1 cellular context compared by ENCODE assay signal in the genomic region with DNA sequence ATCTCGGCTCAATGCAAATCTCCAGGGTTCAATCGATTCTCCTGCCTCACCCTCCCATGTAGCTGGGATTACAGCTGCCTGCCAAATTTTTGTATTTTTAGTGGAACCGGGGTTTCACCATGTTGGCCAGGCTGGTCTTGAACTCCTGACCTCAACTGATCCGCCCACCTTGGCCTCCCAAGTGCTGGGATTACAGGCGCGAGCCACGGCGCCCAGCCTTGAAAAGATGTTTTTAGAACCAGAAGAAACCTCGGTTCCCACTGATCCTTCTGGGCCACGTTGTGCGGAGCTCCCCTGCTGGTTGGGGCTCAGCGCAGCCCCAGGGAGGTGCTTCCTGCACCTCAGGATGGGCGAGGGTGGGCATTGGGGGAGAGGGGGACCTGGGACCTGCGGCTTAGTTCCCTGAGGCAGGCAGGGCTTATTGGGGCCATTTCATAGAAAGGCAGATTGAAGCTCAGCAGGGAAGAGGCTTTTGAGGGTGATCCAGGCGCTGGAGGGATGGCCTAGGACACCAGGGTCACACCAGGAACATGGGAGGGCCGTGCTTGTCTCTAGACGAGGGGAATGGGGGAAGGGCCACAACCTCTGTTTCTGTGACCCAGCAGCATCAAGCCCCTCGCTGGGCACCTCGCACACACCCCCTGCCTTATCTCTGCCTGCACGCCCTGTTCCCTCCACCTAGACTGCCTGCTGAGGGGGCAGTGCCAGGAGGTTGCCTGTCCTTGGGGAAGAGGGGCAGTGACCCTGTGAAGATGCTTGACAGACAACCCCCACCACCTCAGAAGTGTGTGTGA.
TF ChIP-seq lines count a peak whose summit lies in the region.

No MANE protein-coding gene starts in this region.

TF ChIP-seq in H1, 55 proteins besides CTCF, POLR2A, EP300 and RAD21:
- TF ChIP-seq JUN (IDR thresholded peaks at IDR 0.05; ENCODE audit: low read depth, low read length), result no peak
- peak; percentile 64 for TF ChIP-seq POLR2AphosphoS5 (IDR thresholded peaks at IDR 0.05; ENCODE audit: low read depth, low read length)
